ENCODE assay signal across 9 cellular contexts in genomic region chr17:65914784-65915342, GRCh38.
DNase-seq lines count a peak whose midpoint lies in the region; ATAC-seq and TF ChIP-seq lines count a peak whose summit lies in the region.
"Had no signal": no experiment of that assay in that cellular context is flagged by ENCODE, and none has a peak within 500 bp of the region (broad histone marks: within the 10 kb centered on the region; RNA-seq: fewer than 3 reads in every experiment).

No MANE protein-coding gene starts in this region.

- H3K27ac ChIP-seq in CD4-positive, alpha-beta T cell (ENCODE audit: low read depth, low read length), result no peak overlapping the region

- POLR2A ChIA-PET in CD4-positive, alpha-beta T cell (lab: Charles Lee), result no interaction called here

- H3K27ac Mint-ChIP-seq in endothelial cell (ENCODE audit: unreplicated experiment), result peak overlapping the region; percentile 10
- no peak overlapping the region for H3K27ac Mint-ChIP-seq in CD4-positive, alpha-beta T cell
- H3K27ac Mint-ChIP-seq in activated CD8-positive, alpha-beta memory T cell treated with anti-CD3 and anti-CD28 coated beads, Interleukin-2, amount 10 ng/mL, durations not matched to agents 7 days and 5 days, result no peak overlapping the region

- H3K4me3 Mint-ChIP-seq in endothelial cell (ENCODE audit: unreplicated experiment), result no peak overlapping the region
- no peak overlapping the region for H3K4me3 Mint-ChIP-seq in CD4-positive, alpha-beta T cell
- H3K4me3 Mint-ChIP-seq in activated CD8-positive, alpha-beta memory T cell treated with anti-CD3 and anti-CD28 coated beads, Interleukin-2, amount 10 ng/mL, durations not matched to agents 7 days and 5 days, result no peak overlapping the region

- ATAC-seq in GM18868 (IDR thresholded peaks at IDR 0.05; ENCODE audit: unreplicated experiment) (peak; percentile 98), GM21529 (IDR thresholded peaks at IDR 0.05; ENCODE audit: unreplicated experiment) (peak; percentile 99), HG03457 (IDR thresholded peaks at IDR 0.05; ENCODE audit: unreplicated experiment) (peak; percentile 98)
- ATAC-seq in CD4-positive, alpha-beta T cell (ENCODE audit: poor library complexity), result no peak
- no peak for ATAC-seq in activated CD8-positive, alpha-beta memory T cell treated with anti-CD3 and anti-CD28 coated beads, Interleukin-2, amount 10 ng/mL, durations not matched to agents 7 days and 5 days

- H3K27me3 ChIP-seq in CD4-positive, alpha-beta T cell (ENCODE audit: control insufficient read depth, insufficient read depth, low read length), result no peaks in the 10 kb centered on the region

- H3K9me3 Mint-ChIP-seq in endothelial cell (ENCODE audit: unreplicated experiment), result peaks cover 5% of the 10 kb centered on the region
- H3K9me3 Mint-ChIP-seq in CD4-positive, alpha-beta T cell, result peaks cover 14% of the 10 kb centered on the region
- peaks cover 21% of the 10 kb centered on the region for H3K9me3 Mint-ChIP-seq in activated CD8-positive, alpha-beta memory T cell treated with anti-CD3 and anti-CD28 coated beads, Interleukin-2, amount 10 ng/mL, durations not matched to agents 7 days and 5 days (ENCODE audit: low read depth)

- peaks cover 40% of the 10 kb centered on the region for H3K4me1 Mint-ChIP-seq in endothelial cell (ENCODE audit: unreplicated experiment)
- peaks cover 14% of the 10 kb centered on the region for H3K4me1 Mint-ChIP-seq in CD4-positive, alpha-beta T cell (ENCODE audit: low read depth)
- H3K4me1 Mint-ChIP-seq in activated CD8-positive, alpha-beta memory T cell treated with anti-CD3 and anti-CD28 coated beads, Interleukin-2, amount 10 ng/mL, durations not matched to agents 7 days and 5 days, result peaks cover 13% of the 10 kb centered on the region

- peaks cover 4% of the 10 kb centered on the region for H3K27me3 Mint-ChIP-seq in endothelial cell (ENCODE audit: unreplicated experiment)
- no peaks in the 10 kb centered on the region for H3K27me3 Mint-ChIP-seq in CD4-positive, alpha-beta T cell
- H3K27me3 Mint-ChIP-seq in activated CD8-positive, alpha-beta memory T cell treated with anti-CD3 and anti-CD28 coated beads, Interleukin-2, amount 10 ng/mL, durations not matched to agents 7 days and 5 days, result no peaks in the 10 kb centered on the region

- DNase-seq in endothelial cell (ENCODE audit: low spot score) (no peak), NCI-H1048 (lab: John Stamatoyannopoulos, UW) (no peak), HT-29 (ENCODE audit: low spot score) (no peak)
- no peak for DNase-seq in CD4-positive, alpha-beta T cell
- DNase-seq in activated CD8-positive, alpha-beta memory T cell treated with anti-CD3 and anti-CD28 coated beads, Interleukin-2, amount 10 ng/mL, durations not matched to agents 7 days and 5 days, result no peak
- DNase-seq: activated CD8-positive, alpha-beta memory T cell treated with anti-CD3 and anti-CD28 coated beads, Interleukin-2, amount 50 U/mL, for 4 hours had no signal

- no peak for TF ChIP-seq CTCF in endothelial cell (IDR thresholded peaks at IDR 0.05; ENCODE audit: unreplicated experiment)
- TF ChIP-seq CTCF in CD4-positive, alpha-beta T cell (IDR thresholded peaks at IDR 0.05), result no peak

- H3K9me3 ChIP-seq in CD4-positive, alpha-beta T cell (ENCODE audit: control insufficient read depth, low read length), result peaks cover 7% of the 10 kb centered on the region

- H3K36me3 Mint-ChIP-seq in endothelial cell (ENCODE audit: low read depth, unreplicated experiment), result peaks cover 16% of the 10 kb centered on the region
- no peaks in the 10 kb centered on the region for H3K36me3 Mint-ChIP-seq in CD4-positive, alpha-beta T cell (ENCODE audit: low read depth)
- H3K36me3 Mint-ChIP-seq in activated CD8-positive, alpha-beta memory T cell treated with anti-CD3 and anti-CD28 coated beads, Interleukin-2, amount 10 ng/mL, durations not matched to agents 7 days and 5 days, result peaks cover 16% of the 10 kb centered on the region

- CTCF ChIA-PET in CD4-positive, alpha-beta T cell (lab: Charles Lee), result no interaction called here
- CTCF ChIA-PET in activated CD8-positive, alpha-beta memory T cell treated with anti-CD3 and anti-CD28 coated beads, Interleukin-2, amount 10 ng/mL, durations not matched to agents 7 days and 5 days (lab: Charles Lee), result interaction anchor here (0.7 to 1.1 kb wide), 3 partner anchors 12 to 813 kb away, joined by 3 read pairs; no protein-coding TSS in a partner anchor

- intact Hi-C loops in CD4-positive, alpha-beta T cell (cut with DNase I, micrococcal nuclease), result no loop called here

Comparison
In these comparisons a context has a peak if more than half of its experiments do, and no peak if none do; other contexts are left out.
1. ATAC-seq: peak in GM18868 (single experiment), GM21529 (single experiment) and HG03457 (single experiment); none in CD4-positive, alpha-beta T cell (single experiment) and activated CD8-positive, alpha-beta memory T cell treated with anti-CD3 and anti-CD28 coated beads, Interleukin-2, amount 10 ng/mL, durations not matched to agents 7 days and 5 days (single experiment).